In the genomic region with DNA sequence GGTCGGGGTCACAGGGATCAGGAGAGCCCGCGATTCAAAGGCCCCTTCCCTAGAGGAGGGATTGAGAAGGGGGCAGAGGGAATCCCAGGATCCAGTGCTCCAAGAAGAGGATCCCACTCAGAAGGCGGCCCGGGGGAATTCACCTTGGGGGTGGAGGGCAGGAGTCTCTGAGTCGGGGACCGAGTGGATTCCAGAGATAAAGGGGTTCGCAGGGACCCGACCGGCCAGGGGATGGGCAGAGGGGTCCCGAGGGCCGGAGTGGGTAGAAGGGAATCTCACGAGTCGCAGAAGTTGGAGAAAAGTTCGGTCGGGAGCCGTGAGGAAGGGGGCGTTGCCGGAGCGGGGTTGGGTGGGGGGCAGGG, we compare ENCODE assay signal across 8 cellular contexts. TPM values are rescaled to one million over a fixed set of nuclear protein-coding genes. Genes with fewer than 3 reads are reported as not detected.
DNase-seq lines count a peak whose midpoint lies in the region; ATAC-seq and TF ChIP-seq lines count a peak whose summit lies in the region.

No MANE protein-coding gene starts in this region.

- H3K4me3 Mint-ChIP-seq in central memory CD8-positive, alpha-beta T cell = peak overlapping the region; percentile 98

- H3K79me2 ChIP-seq in ACC112 (ENCODE audit: control insufficient read depth, insufficient read depth, low read length, unreplicated experiment) = peaks cover 30% of the 10 kb centered on the region

- H3K4me1 Mint-ChIP-seq in central memory CD8-positive, alpha-beta T cell = peaks cover 60% of the 10 kb centered on the region

- H3K36me3 Mint-ChIP-seq in central memory CD8-positive, alpha-beta T cell (ENCODE audit: insufficient read depth) = peaks cover 27% of the 10 kb centered on the region

- no peak for TF ChIP-seq CTCF in mucosa of descending colon (IDR thresholded peaks at IDR 0.05)

- H3K36me3 ChIP-seq in ACC112 (ENCODE audit: insufficient read depth, low read length) (no peaks in the 10 kb centered on the region), mucosa of descending colon (ENCODE audit: low read depth) (no peaks in the 10 kb centered on the region)

- intact Hi-C loops in mucosa of descending colon (cut with DNase I, micrococcal nuclease) = no loop called here

- H3K4me3 ChIP-seq in ACC112 (ENCODE audit: low read depth, low read length) (peak overlapping the region; percentile 91), mucosa of descending colon (peak overlapping the region; percentile 84)
- peak overlapping the region; percentile 91 for H3K4me3 ChIP-seq in Jurkat, Clone E6-1 (ENCODE audit: low read length)

- peak overlapping the region; percentile 99 for H3K27ac Mint-ChIP-seq in central memory CD8-positive, alpha-beta T cell (ENCODE audit: low read depth)

- no peaks in the 10 kb centered on the region for H3K9me3 ChIP-seq in mucosa of descending colon

- H3K27me3 Mint-ChIP-seq in central memory CD8-positive, alpha-beta T cell = no peaks in the 10 kb centered on the region

- DNase-seq in Jurkat, Clone E6-1 (ENCODE audit: low read depth, low spot score) = no peak
- no peak for DNase-seq in central memory CD8-positive, alpha-beta T cell (ENCODE audit: low spot score in 2 of 2)
- DNase-seq in mucosa of descending colon (no peak), NCI-H2227 (lab: John Stamatoyannopoulos, UW; ENCODE audit: unreplicated experiment) (no peak)
- DNase-seq in stimulated activated CD4-positive, alpha-beta T cell treated with anti-CD3 and anti-CD28 coated beads, Interleukin-4, amount 100 ng/mL, for 24 hours = no peak

- no peaks in the 10 kb centered on the region for H3K27me3 ChIP-seq in ACC112 (ENCODE audit: insufficient read depth, low read length)

- ATAC-seq in central memory CD8-positive, alpha-beta T cell (replicated peaks; ENCODE audit: extremely low read depth, poor library complexity, severe bottlenecking) = no peak
- ATAC-seq in mucosa of descending colon (no peak), GM21717 (IDR thresholded peaks at IDR 0.05; ENCODE audit: unreplicated experiment) (no peak), GM21786 (IDR thresholded peaks at IDR 0.05; ENCODE audit: unreplicated experiment) (no peak)

- H2AFZ ChIP-seq in ACC112 (ENCODE audit: low read length, unreplicated experiment) = peak overlapping the region; percentile 25

- no peaks in the 10 kb centered on the region for H3K9me3 Mint-ChIP-seq in central memory CD8-positive, alpha-beta T cell

- H3K27ac ChIP-seq in ACC112 (ENCODE audit: low read depth, low read length) = peak overlapping the region; percentile 34; the same call in 1 of the 2 replicates

- H3K4me1 ChIP-seq in ACC112 (ENCODE audit: control insufficient read depth, insufficient read depth, low read length, unreplicated experiment) (peaks cover 9% of the 10 kb centered on the region), mucosa of descending colon (ENCODE audit: low read depth) (peaks cover 32% of the 10 kb centered on the region)

RNA-seq across cellular contexts. Expression of gene PRKD2, which starts 0.3 kb away (rescaled TPM):
- 61.6 TPM for polyA plus RNA-seq in Jurkat, Clone E6-1 (2012; ENCODE audit: insufficient read depth, insufficient read length)
- 10 to 100 TPM; 52.5 to 70.5 (median 62.9) TPM for total RNA-seq in mucosa of descending colon

RNA-seq across cellular contexts. Expression of gene FKRP, which starts 29.2 kb away (rescaled TPM):
- polyA plus RNA-seq in Jurkat, Clone E6-1 (2012; ENCODE audit: insufficient read depth, insufficient read length) = 9.9 TPM
- total RNA-seq in mucosa of descending colon = 10 to 100 TPM; 10.7 to 19.8 (median 10.9) TPM

RNA-seq across cellular contexts. Expression of gene STRN4, which starts 29.6 kb away (rescaled TPM):
- 39.4 TPM for polyA plus RNA-seq in Jurkat, Clone E6-1 (2012; ENCODE audit: insufficient read depth, insufficient read length)
- total RNA-seq in mucosa of descending colon = 10 to 100 TPM; 68.3 to 79.2 (median 73.7) TPM

RNA-seq across cellular contexts. Expression of gene DACT3, which starts 55.7 kb away (rescaled TPM):
- polyA plus RNA-seq in Jurkat, Clone E6-1 (2012; ENCODE audit: insufficient read depth, insufficient read length) = 0.77 TPM
- total RNA-seq in mucosa of descending colon = 10 to 100 TPM in 1 of 3 donors, 1 to 10 TPM in 2; 1.9 to 60.9 (median 3.4) TPM
